In genomic region chr22:47808886-47809620, GRCh38 we compare ENCODE assay signal across 28 cellular contexts.
"Had no signal": no experiment of that assay in that cellular context is flagged by ENCODE, and none has a peak within 500 bp of the region (broad histone marks: within the 10 kb centered on the region; RNA-seq: fewer than 3 reads in every experiment).

No MANE protein-coding gene starts in this region.

- H3K27ac Mint-ChIP-seq: activated CD4-positive, alpha-beta memory T cell treated with anti-CD3 and anti-CD28 coated beads for 36 hours; activated CD4-positive, alpha-beta T cell treated with anti-CD3 and anti-CD28 coated beads, Interleukin-2, amount 10 ng/mL, durations not matched to agents 7 days and 5 days; activated naive CD4-positive, alpha-beta T cell treated with anti-CD3 and anti-CD28 coated beads for 36 hours; activated naive CD8-positive, alpha-beta T cell; activated T-helper 17 cell treated with anti-CD3 and anti-CD28 coated beads, Interleukin-2, amount 50 U/mL, for 72 hours had no signal

- H3K4me1 Mint-ChIP-seq: activated CD4-positive, alpha-beta T cell treated with anti-CD3 and anti-CD28 coated beads, Interleukin-2, amount 10 ng/mL, durations not matched to agents 7 days and 5 days; activated T-helper 17 cell treated with anti-CD3 and anti-CD28 coated beads, Interleukin-2, amount 50 U/mL, for 72 hours had no signal

- H3K9me3 ChIP-seq: Peyer's patch, SJCRH30, SK-N-SH had no signal

- H3K27ac ChIP-seq: cardiac muscle cell, Peyer's patch, RWPE1, SJCRH30, VCaP had no signal

- ATAC-seq: activated T-cell treated with anti-CD3 and anti-CD28 coated beads, Interleukin-2, amount 50 U/mL, for 4 hours; activated T-helper 17 cell treated with anti-CD3 and anti-CD28 coated beads, Interleukin-2, amount 50 U/mL, for 72 hours had no signal

- H3K36me3 ChIP-seq: cardiac muscle cell, Peyer's patch, SJCRH30 had no signal

- H3K9ac ChIP-seq: SK-N-SH had no signal

- H3K36me3 Mint-ChIP-seq: activated CD4-positive, alpha-beta memory T cell treated with anti-CD3 and anti-CD28 coated beads for 36 hours; activated naive CD8-positive, alpha-beta T cell; brain had no signal

- H3K4me3 ChIP-seq: cardiac muscle cell, Peyer's patch, SJCRH30 had no signal

- H3K27me3 Mint-ChIP-seq: activated CD4-positive, alpha-beta memory T cell treated with anti-CD3 and anti-CD28 coated beads for 36 hours; activated CD4-positive, alpha-beta T cell treated with anti-CD3 and anti-CD28 coated beads, Interleukin-2, amount 10 ng/mL, durations not matched to agents 7 days and 5 days had no signal

- H3K27me3 ChIP-seq: cardiac muscle cell, Peyer's patch, SJCRH30 had no signal

- H3K4me3 Mint-ChIP-seq: activated CD4-positive, alpha-beta memory T cell treated with anti-CD3 and anti-CD28 coated beads for 36 hours; activated CD4-positive, alpha-beta T cell treated with anti-CD3 and anti-CD28 coated beads, Interleukin-2, amount 10 ng/mL, durations not matched to agents 7 days and 5 days; activated naive CD4-positive, alpha-beta T cell treated with anti-CD3 and anti-CD28 coated beads for 36 hours; activated naive CD8-positive, alpha-beta T cell; activated T-cell treated with anti-CD3 and anti-CD28 coated beads, Interleukin-2, amount 50 U/mL, for 4 hours; activated T-helper 17 cell treated with anti-CD3 and anti-CD28 coated beads, Interleukin-2, amount 50 U/mL, for 72 hours had no signal

- DNase-seq: activated CD4-positive, alpha-beta memory T cell treated with anti-CD3 and anti-CD28 coated beads for 36 hours; activated CD4-positive, alpha-beta T cell treated with anti-CD3 and anti-CD28 coated beads, Interleukin-2, amount 10 ng/mL, durations not matched to agents 7 days and 5 days; activated CD4-positive, CD25-positive, alpha-beta regulatory T cell; activated gamma-delta T cell; activated naive CD4-positive, alpha-beta T cell treated with anti-CD3 and anti-CD28 coated beads for 36 hours; activated T-cell treated with anti-CD3 and anti-CD28 coated beads, Interleukin-2, amount 50 U/mL, for 4 hours; amygdala; Karpas-422; MM.1S; NCI-H1105; NCI-H1436; NCI-H1694 treated with DMSO at 0.1 percent for 48 hours; NCI-H2029 treated with DMSO at 0.1 percent for 48 hours; NCI-H345; NCI-H510A treated with DMSO at 0.1 percent for 48 hours; NCI-H69; NK-92 treated with Interleukin-12 subunit alpha and Interleukin-12 subunit beta, amount 100 ng/mL, for 24 hours; Peyer's patch; Right ventricle myocardium superior; SJCRH30; SK-N-SH; T-helper 1 cell had no signal

- H3K9me3 Mint-ChIP-seq: activated naive CD4-positive, alpha-beta T cell treated with anti-CD3 and anti-CD28 coated beads for 36 hours; activated T-cell treated with anti-CD3 and anti-CD28 coated beads, Interleukin-2, amount 50 U/mL, for 4 hours; activated T-helper 17 cell treated with anti-CD3 and anti-CD28 coated beads, Interleukin-2, amount 50 U/mL, for 72 hours had no signal

- H3K4me1 ChIP-seq: Peyer's patch, SJCRH30 had no signal
